In the genomic region with DNA sequence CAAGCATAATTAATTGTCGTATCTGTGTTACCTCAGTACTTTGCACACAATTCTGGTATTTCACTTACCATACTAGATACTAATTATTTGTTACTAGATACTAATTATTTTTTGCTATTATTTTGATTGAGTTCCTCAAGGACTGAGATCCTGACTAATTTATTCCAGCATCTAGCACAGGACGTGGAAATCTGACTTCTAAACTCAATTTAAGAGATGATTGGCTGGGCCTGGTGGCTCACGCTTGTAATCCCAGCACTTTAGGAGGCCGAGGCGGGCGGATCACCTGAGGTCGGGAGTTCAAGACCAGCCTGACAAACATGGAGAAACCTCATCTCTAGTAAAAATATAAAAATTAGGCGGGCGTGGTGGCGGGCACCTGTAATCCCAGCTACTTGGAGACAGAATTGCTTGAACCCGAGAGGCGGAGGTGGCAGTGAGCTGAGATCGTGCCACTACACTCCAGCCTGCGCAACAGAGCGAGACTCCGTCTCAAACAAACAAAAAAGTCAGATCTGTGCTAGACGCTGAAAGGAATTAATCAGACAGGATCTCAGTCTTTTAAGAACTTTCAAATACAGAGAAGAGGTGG, we compare ENCODE assay signal across 8 cellular contexts. TPM values are rescaled to one million over a fixed set of nuclear protein-coding genes. Genes with fewer than 3 reads are reported as not detected.
DNase-seq lines count a peak whose midpoint lies in the region; ATAC-seq and TF ChIP-seq lines count a peak whose summit lies in the region.

No MANE protein-coding gene starts in this region.

- intact Hi-C loops in mammary epithelial cell (cut with micrococcal nuclease): loop anchor here (1.0 kb wide), 1 partner anchor 89 kb away; a partner anchor contains a TSS

- no peak for DNase-seq in mammary epithelial cell
- DNase-seq in AML-193 (lab: John Stamatoyannopoulos, UW): no peak
- no peak for DNase-seq in GM19238 (ENCODE audit: insufficient read length, low spot score)

- BruUV-seq in mammary epithelial cell (replicated peaks; lab: Mats Ljungman, UMichigan): no TSS peak

- CTCF ChIA-PET in mammary epithelial cell (lab: Charles Lee; ENCODE audit: low non-redundant PET): no interaction called here

- peak overlapping the region; percentile 98 for H2AFZ ChIP-seq in ACC112 (ENCODE audit: low read length, unreplicated experiment)
- H2AFZ ChIP-seq in KMS-11 (ENCODE audit: low read depth): peak overlapping the region; percentile 90
- H2AFZ ChIP-seq in mammary epithelial cell (ENCODE audit: low read depth, low read length): peak overlapping the region; percentile 93

- no peaks in the 10 kb centered on the region for H3K27me3 ChIP-seq in ACC112 (ENCODE audit: insufficient read depth, low read length)
- no peaks in the 10 kb centered on the region for H3K27me3 ChIP-seq in KMS-11 (ENCODE audit: insufficient read depth, low read depth)
- no peaks in the 10 kb centered on the region for H3K27me3 ChIP-seq in mammary epithelial cell (ENCODE audit: insufficient read depth, low read length)
- H3K27me3 ChIP-seq in muscle layer of colon (ENCODE audit: control insufficient read depth in 1 of 2, insufficient read depth in 2 of 2, low read length in 2 of 2): no peaks in the 10 kb centered on the region

- dilution Hi-C loops in mammary epithelial cell (cut with HindIII; ENCODE audit: low sequenced_read_pairs): no loop called here

- ATAC-seq in GM19324 (IDR thresholded peaks at IDR 0.05; ENCODE audit: low FRiP score, unreplicated experiment) (no peak), esophagus mucosa (no peak)

- H4K20me1 ChIP-seq in KMS-11 (ENCODE audit: insufficient read depth): no peaks in the 10 kb centered on the region
- H4K20me1 ChIP-seq in mammary epithelial cell (ENCODE audit: insufficient read depth, low read length): no peaks in the 10 kb centered on the region

- WGBS in mammary epithelial cell (ENCODE audit: low coverage, missing lambda C conversion rate): 55% methylated on average over 17 of the region's 17 CpGs

- H3K79me2 ChIP-seq in ACC112 (ENCODE audit: control insufficient read depth, insufficient read depth, low read length, unreplicated experiment) (peaks cover 8% of the 10 kb centered on the region), KMS-11 (ENCODE audit: insufficient read depth, low read depth) (peaks cover 12% of the 10 kb centered on the region), mammary epithelial cell (ENCODE audit: insufficient read depth, low read length) (peaks cover 15% of the 10 kb centered on the region)

- H3K4me2 ChIP-seq in KMS-11 (peak overlapping the region; percentile 76), mammary epithelial cell (ENCODE audit: insufficient read depth, low read depth, low read length) (peak overlapping the region; percentile 84)

- in situ Hi-C loops in mammary epithelial cell (cut with MboI; ENCODE audit: low sequenced_read_pairs in 2 of 2): no loop called here

- H3K9me3 ChIP-seq in mammary epithelial cell (replicated peaks; ENCODE audit: insufficient read depth, low read length) (no peaks in the 10 kb centered on the region), muscle layer of colon (ENCODE audit: low read length) (no peaks in the 10 kb centered on the region)

- peak overlapping the region; percentile 74 for H3K27ac ChIP-seq in ACC112 (ENCODE audit: low read depth, low read length)
- H3K27ac ChIP-seq in KMS-11: peak overlapping the region; percentile 79
- peak overlapping the region; percentile 76 for H3K27ac ChIP-seq in mammary epithelial cell (ENCODE audit: insufficient read depth, low read depth, low read length)
- H3K27ac ChIP-seq in muscle layer of colon (ENCODE audit: low read depth, low read length): peak overlapping the region; percentile 91

- H3K9ac ChIP-seq in KMS-11: peak overlapping the region; percentile 88
- peak overlapping the region; percentile 85 for H3K9ac ChIP-seq in mammary epithelial cell (ENCODE audit: insufficient read depth, low read length)
- peak overlapping the region; percentile 66 for H3K9ac ChIP-seq in muscle layer of colon (ENCODE audit: low read length)

- H3K36me3 ChIP-seq in ACC112 (ENCODE audit: insufficient read depth, low read length) (no peaks in the 10 kb centered on the region), KMS-11 (ENCODE audit: insufficient read depth) (no peaks in the 10 kb centered on the region), mammary epithelial cell (ENCODE audit: insufficient read depth, low read length) (no peaks in the 10 kb centered on the region), muscle layer of colon (ENCODE audit: insufficient read depth, low read length) (no peaks in the 10 kb centered on the region)

- peaks cover 7% of the 10 kb centered on the region for H3K4me1 ChIP-seq in ACC112 (ENCODE audit: control insufficient read depth, insufficient read depth, low read length, unreplicated experiment)
- H3K4me1 ChIP-seq in KMS-11 (ENCODE audit: low read depth, poor library complexity, severe bottlenecking): peaks cover 32% of the 10 kb centered on the region
- peaks cover 12% of the 10 kb centered on the region for H3K4me1 ChIP-seq in mammary epithelial cell (ENCODE audit: insufficient read depth, low read length)
- H3K4me1 ChIP-seq in muscle layer of colon (ENCODE audit: insufficient read depth, low read length): peaks cover 12% of the 10 kb centered on the region

- H3K4me3 ChIP-seq in ACC112 (ENCODE audit: low read depth, low read length) (peak overlapping the region; percentile 87), KMS-11 (IDR thresholded peaks at IDR 0.05; ENCODE audit: insufficient read depth, low read depth, low read length) (no peak overlapping the region), mammary epithelial cell (replicated peaks in 1 of 3; ENCODE audit: insufficient read depth in 1 of 3, low read depth in 2 of 3, low read length in 3 of 3) (peak overlapping the region; percentile 71 to 100 (median 74)), muscle layer of colon (ENCODE audit: low read depth in 1 of 2, low read length in 2 of 2) (peak overlapping the region; percentile 79 to 88)

- TF ChIP-seq CTCF in KMS-11 (conservative IDR thresholded peaks at IDR 0.05; ENCODE audit: low read depth, low read length) (no peak), mammary epithelial cell (conservative IDR thresholded peaks at IDR 0.05 in 1 of 2, IDR thresholded peaks at IDR 0.05 in 1 of 2; ENCODE audit: extremely low read depth in 1 of 2, insufficient read depth in 1 of 2, low read depth in 1 of 2, low read length in 2 of 2) (no peak)

RNA-seq across cellular contexts. Expression of a gene that starts 0.5 kb away (rescaled TPM):
- 10 to 100 TPM; 12.8 to 35.1 TPM for total RNA-seq in mammary epithelial cell
- polyA plus RNA-seq in mammary epithelial cell: 34.0 TPM
- 33.3 TPM for polyA minus RNA-seq in mammary epithelial cell
- 25.8 TPM for total RNA-seq in esophagus mucosa

RNA-seq across cellular contexts. Expression of a gene that starts 26.3 kb away (rescaled TPM):
- total RNA-seq in mammary epithelial cell (100 to 1,000 TPM; 189 to 218 TPM), esophagus mucosa (137 TPM)
- polyA plus RNA-seq in mammary epithelial cell: 127 TPM
- polyA minus RNA-seq in mammary epithelial cell: 233 TPM
